ENCODE assay signal across 20 cellular contexts in the genomic region with DNA sequence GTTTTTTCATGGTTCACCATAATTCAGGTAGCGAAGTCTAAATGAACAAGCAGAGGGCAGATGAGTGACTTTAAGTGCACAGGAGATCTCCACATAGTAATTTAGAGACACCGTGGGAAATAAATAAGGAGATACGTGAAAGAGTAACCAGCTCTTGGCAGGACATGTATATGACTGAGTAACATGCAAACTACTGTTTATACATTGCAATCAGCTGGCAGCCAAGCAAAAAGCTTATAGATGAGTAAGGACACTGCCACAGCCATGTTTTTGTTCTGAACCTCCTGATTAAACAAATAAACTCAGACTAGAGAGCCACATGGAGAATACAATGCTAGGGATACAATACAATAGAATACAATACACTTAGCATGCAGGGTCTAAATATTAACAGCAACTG.
DNase-seq lines count a peak whose midpoint lies in the region; TF ChIP-seq lines count a peak whose summit lies in the region.
"Had no signal": no experiment of that assay in that cellular context is flagged by ENCODE, and none has a peak within 500 bp of the region (broad histone marks: within the 10 kb centered on the region; RNA-seq: fewer than 3 reads in every experiment).

No MANE protein-coding gene starts in this region.

- H3K9me3 Mint-ChIP-seq in mesothelial cell of epicardium: no peaks in the 10 kb centered on the region
- H3K9me3 Mint-ChIP-seq: T-cell had no signal

- no peaks in the 10 kb centered on the region for H3K27me3 ChIP-seq in MG63
- H3K27me3 ChIP-seq: BLaER1 treated with 17β-estradiol and CSF1 and Interleukin-3, amounts not matched to agents 10 nM and 100 nM had no signal

- H3K36me3 ChIP-seq in MG63: no peaks in the 10 kb centered on the region
- H3K36me3 ChIP-seq: BLaER1 treated with 17β-estradiol and CSF1 and Interleukin-3, amounts not matched to agents 10 nM and 100 nM had no signal

- peaks cover 2% of the 10 kb centered on the region for H3K27me3 Mint-ChIP-seq in mesothelial cell of epicardium (ENCODE audit: low read depth)
- H3K27me3 Mint-ChIP-seq: CD8-positive, alpha-beta memory T cell; T-cell had no signal

- DNase-seq in DMS53 (lab: John Stamatoyannopoulos, UW) (peak; percentile 42), MG63 (peak; percentile 48), NCI-H69 (lab: John Stamatoyannopoulos, UW) (peak; percentile 29), epithelial cell of prostate (ENCODE audit: low read depth, low spot score) (peak; percentile 29), lower leg skin (ENCODE audit: low spot score in 2 of 2) (no peak), medulla oblongata (ENCODE audit: extremely low spot score) (no peak), mesothelial cell of epicardium (ENCODE audit: low spot score in 2 of 2, unreplicated experiment in 2 of 2) (no peak)
- DNase-seq: CD8-positive, alpha-beta memory T cell; H7; HFFc6; KG1; NCI-H1048; NCI-H1436; NCI-H2029 treated with DMSO at 0.1 percent for 48 hours; NCI-H524 treated with DMSO at 0.1 percent for 48 hours; RPMI8226; SHP77 treated with DMSO at 0.1 percent for 48 hours; SK-N-SH; T-cell had no signal

- 55 to 72% methylated on average over 3 of the region's 3 CpGs for WGBS in lower leg skin, 2 donors

- no peak overlapping the region for H3K27ac ChIP-seq in epithelial cell of prostate
- H3K27ac ChIP-seq: BLaER1 treated with 17β-estradiol and CSF1 and Interleukin-3, amounts not matched to agents 10 nM and 100 nM had no signal

- no peak for TF ChIP-seq CTCF in lower leg skin (IDR thresholded peaks at IDR 0.05)
- no peak for TF ChIP-seq CTCF in mesothelial cell of epicardium (IDR thresholded peaks at IDR 0.05; ENCODE audit: unreplicated experiment)

- H3K4me3 Mint-ChIP-seq in mesothelial cell of epicardium: no peak overlapping the region
- H3K4me3 Mint-ChIP-seq: CD8-positive, alpha-beta memory T cell; HFFc6; T-cell had no signal

- H3K4me3 ChIP-seq in MG63 (no peak overlapping the region), lower leg skin (ENCODE audit: low read depth, poor library complexity, severe bottlenecking) (no peak overlapping the region)
- H3K4me3 ChIP-seq: BLaER1 treated with 17β-estradiol and CSF1 and Interleukin-3, amounts not matched to agents 10 nM and 100 nM had no signal

- H3K36me3 Mint-ChIP-seq in mesothelial cell of epicardium: no peaks in the 10 kb centered on the region
- H3K36me3 Mint-ChIP-seq: CD8-positive, alpha-beta memory T cell; T-cell had no signal

- H3K4me1 Mint-ChIP-seq in mesothelial cell of epicardium: no peaks in the 10 kb centered on the region
- H3K4me1 Mint-ChIP-seq: CD8-positive, alpha-beta memory T cell; T-cell had no signal

- H3K9me3 ChIP-seq in MG63: no peaks in the 10 kb centered on the region
- H3K9me3 ChIP-seq: BLaER1 treated with 17β-estradiol and CSF1 and Interleukin-3, amounts not matched to agents 10 nM and 100 nM; SK-N-SH had no signal

- no peak overlapping the region for H3K27ac Mint-ChIP-seq in mesothelial cell of epicardium
- H3K27ac Mint-ChIP-seq: CD8-positive, alpha-beta memory T cell; HFFc6; T-cell had no signal

- no peak for TF ChIP-seq POLR2A in lower leg skin (IDR thresholded peaks at IDR 0.05)

- intact Hi-C loops in lower leg skin (cut with DNase I; ENCODE audit: low total_unique reads): no loop called here

Comparison
In these comparisons a context has a peak if more than half of its experiments do, and no peak if none do; other contexts are left out.
1. DNase-seq: peak in DMS53 (single experiment), MG63 (single experiment), NCI-H69 (single experiment) and epithelial cell of prostate (single experiment); none in lower leg skin (0 of 2), medulla oblongata (single experiment) and mesothelial cell of epicardium (0 of 2).